In the genomic region with DNA sequence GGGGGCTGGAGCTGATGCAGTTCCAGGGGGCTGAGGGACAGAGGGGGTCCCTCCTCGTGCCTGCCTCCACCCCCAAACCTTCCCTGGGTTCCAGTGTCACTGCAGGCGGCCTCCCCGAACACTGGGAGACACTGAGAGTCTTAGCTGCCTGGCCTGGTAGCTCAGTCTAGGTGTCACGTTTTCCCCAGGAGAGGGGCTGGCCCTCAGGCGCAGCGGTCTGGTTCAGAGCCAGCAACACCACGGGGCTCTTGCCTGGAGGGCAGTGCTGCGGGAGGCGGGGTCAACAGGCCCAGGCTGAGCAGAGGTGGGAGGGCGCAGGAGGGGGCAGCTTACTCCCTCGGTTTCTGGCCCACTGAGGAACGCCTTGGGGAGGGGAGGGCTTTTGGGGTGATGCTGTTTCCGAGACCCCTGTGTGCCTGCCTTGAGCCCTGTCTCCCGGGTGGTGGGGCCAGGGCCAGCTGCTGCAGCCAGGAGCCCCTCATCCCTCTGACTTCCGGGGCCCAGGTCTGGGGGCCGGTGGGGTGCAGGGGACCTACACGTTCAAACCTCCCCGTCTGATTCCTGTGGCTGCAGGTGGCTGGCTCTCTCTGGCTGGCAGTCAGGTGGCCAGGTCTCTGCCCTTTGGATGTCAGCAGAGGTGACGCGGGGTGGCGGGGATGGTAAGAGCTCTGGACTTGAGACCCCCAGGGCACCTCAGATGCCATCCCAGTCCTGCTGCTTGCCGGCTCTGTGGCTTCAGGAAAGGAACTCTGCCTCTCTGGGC, we compare ENCODE assay signal across 9 cellular contexts.
DNase-seq lines count a peak whose midpoint lies in the region; ATAC-seq and TF ChIP-seq lines count a peak whose summit lies in the region.
"Had no signal": no experiment of that assay in that cellular context is flagged by ENCODE, and none has a peak within 500 bp of the region (broad histone marks: within the 10 kb centered on the region; RNA-seq: fewer than 3 reads in every experiment).

No MANE protein-coding gene starts in this region.

- H3K9me3 ChIP-seq in Caco-2 (no peaks in the 10 kb centered on the region), mesenchymal stem cell (ENCODE audit: control insufficient read depth, low read length) (no peaks in the 10 kb centered on the region)

- no peak overlapping the region for H2AFZ ChIP-seq in mesenchymal stem cell (ENCODE audit: low read depth, low read length)

- peak overlapping the region; percentile 6 to 61 for H3K18ac ChIP-seq in mesenchymal stem cell (ENCODE audit: low read depth in 1 of 2, low read length in 2 of 2)

- H3K4me2 ChIP-seq in mesenchymal stem cell (ENCODE audit: low read length, poor library complexity, severe bottlenecking) = peak overlapping the region; percentile 8

- 58% methylated on average over 22 of the region's 22 CpGs for WGBS in mesenchymal stem cell

- CTCF ChIA-PET in Caco-2 (lab: Charles Lee) = interaction anchor here (0.6 to 3.5 kb wide), 7 partner anchors 9 to 193 kb away, joined by 3 to 12 read pairs (median 5); no protein-coding TSS in a partner anchor

- no peaks in the 10 kb centered on the region for H3K27me3 ChIP-seq in Caco-2 (replicated peaks; ENCODE audit: control insufficient read depth, insufficient read depth, low read length)
- H3K27me3 ChIP-seq in mesenchymal stem cell (ENCODE audit: control insufficient read depth in 1 of 2, insufficient read depth in 1 of 2, low read length in 2 of 2) = no peaks in the 10 kb centered on the region
- peaks cover 0 to 7% (median 0%) of the 10 kb centered on the region in 45 donors for H3K27me3 ChIP-seq in dorsolateral prefrontal cortex

- peaks cover 86% of the 10 kb centered on the region for H3K4me1 ChIP-seq in Caco-2
- peaks cover 45% of the 10 kb centered on the region for H3K4me1 ChIP-seq in mesenchymal stem cell (ENCODE audit: control insufficient read depth, insufficient read depth, low read depth, low read length)

- H3K27me3 Mint-ChIP-seq in Caco-2 (ENCODE audit: insufficient read depth, unreplicated experiment) = no peaks in the 10 kb centered on the region

- no peak overlapping the region for H3K23ac ChIP-seq in mesenchymal stem cell (ENCODE audit: low read length in 2 of 2)

- peak overlapping the region; percentile 1 for H2AK5ac ChIP-seq in mesenchymal stem cell (ENCODE audit: low read length, severe bottlenecking)

- H3K36me3 ChIP-seq in Caco-2 (ENCODE audit: control insufficient read depth, insufficient read depth, low read length) (no peaks in the 10 kb centered on the region), mesenchymal stem cell (ENCODE audit: control insufficient read depth in 1 of 2, insufficient read depth in 2 of 2, low read depth in 1 of 2, low read length in 2 of 2) (peaks cover 4 to 5% of the 10 kb centered on the region in 2 experiments)

- no peak overlapping the region for H4K8ac ChIP-seq in mesenchymal stem cell (ENCODE audit: low read length)

- peak overlapping the region in 1 of 2 experiments; percentile 30 for H3K4ac ChIP-seq in mesenchymal stem cell (ENCODE audit: low read depth in 1 of 2, low read length in 2 of 2)

- peak overlapping the region; percentile 36 for H3K27ac ChIP-seq in mesenchymal stem cell (ENCODE audit: low read length, poor library complexity, severe bottlenecking)
- no peak overlapping the region for H3K27ac ChIP-seq in dorsolateral prefrontal cortex

- H3K27ac Mint-ChIP-seq in Caco-2 (ENCODE audit: unreplicated experiment) = peak overlapping the region; percentile 89
- H3K27ac Mint-ChIP-seq: activated naive CD8-positive, alpha-beta T cell treated with anti-CD3 and anti-CD28 coated beads, Interleukin-2, amount 10 ng/mL, durations not matched to agents 7 days and 5 days had no signal

- BruUV-seq in Caco-2 (replicated peaks; lab: Mats Ljungman, UMichigan) = no TSS peak

- peak overlapping the region; percentile 33 for H3K4me3 Mint-ChIP-seq in Caco-2 (ENCODE audit: unreplicated experiment)
- H3K4me3 Mint-ChIP-seq: activated naive CD8-positive, alpha-beta T cell treated with anti-CD3 and anti-CD28 coated beads, Interleukin-2, amount 10 ng/mL, durations not matched to agents 7 days and 5 days had no signal

- H3K14ac ChIP-seq in mesenchymal stem cell (ENCODE audit: low read length in 2 of 2) = peak overlapping the region in 1 of 2 experiments; percentile 49

- peak overlapping the region; percentile 8 for H4K91ac ChIP-seq in mesenchymal stem cell (ENCODE audit: low read length)

- peak overlapping the region in 1 of 2 experiments; percentile 59 for H2BK12ac ChIP-seq in mesenchymal stem cell (ENCODE audit: low read length in 2 of 2)

- ATAC-seq in GM18519 (IDR thresholded peaks at IDR 0.05; ENCODE audit: low FRiP score, unreplicated experiment) = no peak

- no peak overlapping the region for H2BK15ac ChIP-seq in mesenchymal stem cell (ENCODE audit: low read depth, poor library complexity, severe bottlenecking)

- peaks cover 61% of the 10 kb centered on the region for H3K4me1 Mint-ChIP-seq in Caco-2 (ENCODE audit: low read depth, unreplicated experiment)

- DNase-seq in Caco-2 = peak; percentile 78 to 85
- peak; percentile 77 for DNase-seq in NCI-H1092 treated with DMSO at 0.1 percent for 48 hours (lab: John Stamatoyannopoulos, UW)
- peak; percentile 73 for DNase-seq in brain pericyte (ENCODE audit: low read depth, low spot score)
- DNase-seq in mesenchymal stem cell = peak; percentile 66
- DNase-seq in dorsolateral prefrontal cortex = no peak
- DNase-seq in pons (ENCODE audit: low spot score) = no peak
- no peak for DNase-seq in stimulated activated CD8-positive, alpha-beta memory T cell treated with anti-CD3 and anti-CD28 coated beads, Interleukin-4, amount 100 ng/mL, for 48 hours
- DNase-seq: activated naive CD8-positive, alpha-beta T cell treated with anti-CD3 and anti-CD28 coated beads, Interleukin-2, amount 10 ng/mL, durations not matched to agents 7 days and 5 days had no signal

- no peak for TF ChIP-seq CTCF in Caco-2 (IDR thresholded peaks at IDR 0.05; ENCODE audit: insufficient read depth in 1 of 2, low read depth in 1 of 2, low read length in 1 of 2, severe bottlenecking in 1 of 2, unreplicated experiment in 1 of 2)
- no peak for TF ChIP-seq CTCF in dorsolateral prefrontal cortex (IDR thresholded peaks at IDR 0.05 in 54 of 56, conservative IDR thresholded peaks at IDR 0.05 in 2 of 56; ENCODE audit: low read depth in 1 of 56, partially characterized antibody in 56 of 56)

- H3K4me3 ChIP-seq in Caco-2 (ENCODE audit: low read depth, low read length) (no peak overlapping the region), mesenchymal stem cell (ENCODE audit: insufficient read depth in 1 of 2, low read depth in 1 of 2, low read length in 2 of 2) (no peak overlapping the region), dorsolateral prefrontal cortex (no peak overlapping the region)

- H2BK120ac ChIP-seq in mesenchymal stem cell (ENCODE audit: low read depth, low read length) = no peak overlapping the region

- H2BK5ac ChIP-seq in mesenchymal stem cell (ENCODE audit: low read depth, low read length, poor library complexity, severe bottlenecking) = no peak overlapping the region

- peaks cover 23% of the 10 kb centered on the region for H3K36me3 Mint-ChIP-seq in Caco-2 (ENCODE audit: insufficient read depth, unreplicated experiment)
- H3K36me3 Mint-ChIP-seq: activated naive CD8-positive, alpha-beta T cell treated with anti-CD3 and anti-CD28 coated beads, Interleukin-2, amount 10 ng/mL, durations not matched to agents 7 days and 5 days had no signal

- POLR2A ChIA-PET in Caco-2 (lab: Charles Lee) = interaction anchor here (0.5 to 2.4 kb wide), 4 partner anchors 12 to 133 kb away, joined by 3 to 16 read pairs (median 6); no protein-coding TSS in a partner anchor

- intact Hi-C loops in Caco-2 (cut with micrococcal nuclease; ENCODE audit: unreplicated experiment) (loop anchor here (1.0 kb wide), 2 partner anchors 8 to 12 kb away; no protein-coding TSS in a partner anchor), dorsolateral prefrontal cortex (cut with DNase I) (no loop called here)

- H3K9me3 Mint-ChIP-seq in Caco-2 (ENCODE audit: unreplicated experiment) = peaks cover 12% of the 10 kb centered on the region

- H3K79me1 ChIP-seq in mesenchymal stem cell (replicated peaks; ENCODE audit: low read length, poor library complexity, severe bottlenecking) = peaks cover 2% of the 10 kb centered on the region

- no peak overlapping the region for H3K9ac ChIP-seq in mesenchymal stem cell (ENCODE audit: low read length)

Comparison
In these comparisons a context has a peak if more than half of its experiments do, and no peak if none do; other contexts are left out.
1. DNase-seq: peak in Caco-2 (2 of 2), NCI-H1092 treated with DMSO at 0.1 percent for 48 hours (single experiment), brain pericyte (single experiment) and mesenchymal stem cell (single experiment); none in dorsolateral prefrontal cortex (0 of 10), pons (single experiment) and stimulated activated CD8-positive, alpha-beta memory T cell treated with anti-CD3 and anti-CD28 coated beads, Interleukin-4, amount 100 ng/mL, for 48 hours (single experiment).